ENCODE assay signal across 9 cellular contexts in genomic region chr17:67008101-67008500, GRCh38. TPM values are rescaled to one million over a fixed set of nuclear protein-coding genes. Genes with fewer than 3 reads are reported as not detected.
"Had no signal": no experiment of that assay in that cellular context is flagged by ENCODE, and none has a peak within 500 bp of the region (broad histone marks: within the 10 kb centered on the region; RNA-seq: fewer than 3 reads in every experiment).

No MANE protein-coding gene starts in this region.

- H3K4me2 ChIP-seq: GM23338 had no signal

- H3K9me3 Mint-ChIP-seq: H9 had no signal

- H3K4me3 Mint-ChIP-seq: GM23338, IgD-negative memory B cell had no signal

- FAIRE-seq: H1, H54 had no signal

- H3K4me3 ChIP-seq: GM23338 had no signal

- H3K27ac ChIP-seq: HL-60 had no signal

- H3K27ac Mint-ChIP-seq: GM23338, H9, IgD-negative memory B cell had no signal

- DNase-seq: H9, HCEC 1CT, KBM-7 had no signal

- H3K4me1 Mint-ChIP-seq: GM23338, IgD-negative memory B cell had no signal

- H2AFZ ChIP-seq: GM23338 had no signal

- ATAC-seq: GM23338 had no signal

RNA-seq across cellular contexts. Expression of gene CACNG1, which starts 36.3 kb away (rescaled TPM):
- total RNA-seq: GM23338, H1, H9 had no signal
- polyA plus RNA-seq: GM23338, H1, IgD-negative memory B cell had no signal

RNA-seq across cellular contexts. Expression of gene CACNG4, which starts 43.6 kb away (rescaled TPM):
- total RNA-seq: HT1080 had no signal
- polyA plus RNA-seq: IgD-negative memory B cell had no signal
